17 cellular contexts compared by ENCODE assay signal in the genomic region with DNA sequence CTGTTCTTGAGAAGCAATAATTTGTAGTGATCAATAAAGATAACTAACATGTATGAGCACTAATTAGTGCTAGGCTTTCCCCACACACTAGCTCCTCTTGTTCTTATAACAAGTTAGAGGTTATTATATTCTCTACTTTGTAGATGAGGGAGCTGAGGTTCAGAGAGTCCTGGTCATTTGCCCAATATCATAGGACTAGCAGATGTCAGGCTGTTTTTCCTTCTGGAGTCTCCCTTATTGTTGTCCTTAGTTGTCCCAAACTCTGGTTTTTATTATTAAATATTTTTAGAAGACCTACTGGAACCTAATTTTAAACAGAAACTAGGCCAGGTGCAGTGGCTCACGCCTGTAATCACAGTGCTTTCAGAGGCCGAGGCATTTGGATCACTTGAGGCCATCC.
"Had no signal": no experiment of that assay in that cellular context is flagged by ENCODE, and none has a peak within 500 bp of the region (broad histone marks: within the 10 kb centered on the region; RNA-seq: fewer than 3 reads in every experiment).

No MANE protein-coding gene starts in this region.

- H3K9ac ChIP-seq: parathyroid adenoma had no signal

- H3K4me1 ChIP-seq: parathyroid adenoma had no signal

- H3K27me3 Mint-ChIP-seq: activated CD8-positive, alpha-beta memory T cell treated with anti-CD3 and anti-CD28 coated beads, Interleukin-2, amount 10 ng/mL, durations not matched to agents 7 days and 5 days; activated T-cell treated with anti-CD3 and anti-CD28 coated beads, Interleukin-2, amount 50 U/mL, for 24 hours; naive thymus-derived CD4-positive, alpha-beta T cell had no signal

- H3K27ac ChIP-seq: adrenal gland, cardiac muscle cell, left lung, parathyroid adenoma had no signal

- DNase-seq: activated CD4-positive, alpha-beta T cell treated with anti-CD3 and anti-CD28 coated beads, Interleukin-2, amount 50 U/mL, for 1 hour; activated CD8-positive, alpha-beta memory T cell treated with anti-CD3 and anti-CD28 coated beads, Interleukin-2, amount 10 ng/mL, durations not matched to agents 7 days and 5 days; activated effector memory CD4-positive, alpha-beta T cell treated with Interleukin-2 at 50 U/mL for 16 hours; activated naive CD4-positive, alpha-beta T cell treated with anti-CD3 and anti-CD28 coated beads, Interleukin-2, amount 50 U/mL, for 16 hours; activated T-cell treated with anti-CD3 and anti-CD28 coated beads, Interleukin-2, amount 50 U/mL, for 24 hours; glutamatergic neuron; hypothalamus; kidney; left lung; naive thymus-derived CD4-positive, alpha-beta T cell; stimulated activated CD4-positive, alpha-beta T cell treated with anti-CD3 and anti-CD28 coated beads, Interleukin-1b, Interleukin-23, amount 100 ng/mL, for 48 hours had no signal

- H3K4me3 ChIP-seq: adrenal gland, cardiac muscle cell, esophagus muscularis mucosa, left lung, mucosa of descending colon had no signal

- H2AFZ ChIP-seq: parathyroid adenoma had no signal

- H3K27me3 ChIP-seq: adrenal gland, cardiac muscle cell, esophagus muscularis mucosa, left lung had no signal

- H3K9me3 Mint-ChIP-seq: activated T-cell treated with anti-CD3 and anti-CD28 coated beads, Interleukin-2, amount 50 U/mL, for 24 hours; memory B cell had no signal

- H3K36me3 ChIP-seq: adrenal gland, cardiac muscle cell, esophagus muscularis mucosa, left lung had no signal

- H3K9me3 ChIP-seq: adrenal gland, esophagus muscularis mucosa, left lung, mucosa of descending colon had no signal

- H3K36me3 Mint-ChIP-seq: memory B cell had no signal

- H3K79me2 ChIP-seq: parathyroid adenoma had no signal

- ATAC-seq: activated CD8-positive, alpha-beta memory T cell treated with anti-CD3 and anti-CD28 coated beads, Interleukin-2, amount 10 ng/mL, durations not matched to agents 7 days and 5 days; naive thymus-derived CD4-positive, alpha-beta T cell had no signal

- H3K27ac Mint-ChIP-seq: activated T-cell treated with anti-CD3 and anti-CD28 coated beads, Interleukin-2, amount 50 U/mL, for 24 hours; memory B cell had no signal

- H3K4me3 Mint-ChIP-seq: activated CD8-positive, alpha-beta memory T cell treated with anti-CD3 and anti-CD28 coated beads, Interleukin-2, amount 10 ng/mL, durations not matched to agents 7 days and 5 days; activated T-cell treated with anti-CD3 and anti-CD28 coated beads, Interleukin-2, amount 50 U/mL, for 24 hours; memory B cell; naive thymus-derived CD4-positive, alpha-beta T cell had no signal
